Comparison of ENCODE assay signal across 1 cellular context in the genomic region with DNA sequence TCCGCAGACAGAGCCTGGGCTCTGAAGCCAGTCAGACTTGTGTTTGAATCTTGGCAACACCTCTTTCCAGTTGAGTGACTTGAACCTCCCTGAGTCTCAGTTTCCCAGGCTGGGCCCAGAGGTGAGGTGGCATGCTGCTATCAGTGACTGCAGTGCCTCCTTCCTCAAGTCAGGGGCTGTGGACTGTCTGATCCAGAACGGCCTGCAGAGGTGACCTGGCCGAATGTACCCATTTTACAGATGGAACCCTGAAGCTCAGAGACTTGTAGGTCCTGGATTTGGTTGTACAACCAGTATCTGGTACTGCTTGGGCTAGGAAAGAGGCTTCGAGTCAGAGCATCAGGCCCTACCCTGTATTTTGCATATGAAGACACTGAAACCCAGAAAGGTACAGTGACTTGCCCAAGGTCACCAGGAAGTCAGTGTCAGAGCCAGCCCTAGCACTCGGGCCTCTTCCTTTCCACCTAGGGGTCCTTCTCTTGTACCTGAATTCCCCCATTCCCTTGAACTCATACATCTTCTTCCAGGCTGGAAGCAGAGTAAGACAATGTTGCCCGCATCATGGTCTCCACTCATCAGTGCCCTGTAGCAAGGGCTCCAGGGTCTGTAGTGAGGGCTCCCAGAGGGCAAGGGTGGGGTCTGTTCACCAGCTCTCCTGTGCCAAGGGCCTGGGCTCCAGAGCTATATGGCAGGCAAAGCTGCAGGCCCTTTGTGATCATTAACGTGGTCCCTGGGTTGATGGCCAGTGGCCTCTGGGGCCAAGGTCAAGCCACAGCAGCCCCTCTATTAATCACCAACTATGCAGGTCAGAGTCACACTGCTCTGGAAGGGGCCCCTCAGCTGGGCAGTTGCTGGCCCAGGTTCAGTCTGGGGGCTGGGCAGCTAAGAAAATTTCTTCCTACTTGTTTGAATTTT.
TF ChIP-seq lines count a peak whose summit lies in the region.

No MANE protein-coding gene starts in this region.

TF ChIP-seq in HepG2, 621 proteins besides CTCF, POLR2A, EP300 and RAD21 (continued from another document and continues in another):
- TF ChIP-seq, protein P1, sequence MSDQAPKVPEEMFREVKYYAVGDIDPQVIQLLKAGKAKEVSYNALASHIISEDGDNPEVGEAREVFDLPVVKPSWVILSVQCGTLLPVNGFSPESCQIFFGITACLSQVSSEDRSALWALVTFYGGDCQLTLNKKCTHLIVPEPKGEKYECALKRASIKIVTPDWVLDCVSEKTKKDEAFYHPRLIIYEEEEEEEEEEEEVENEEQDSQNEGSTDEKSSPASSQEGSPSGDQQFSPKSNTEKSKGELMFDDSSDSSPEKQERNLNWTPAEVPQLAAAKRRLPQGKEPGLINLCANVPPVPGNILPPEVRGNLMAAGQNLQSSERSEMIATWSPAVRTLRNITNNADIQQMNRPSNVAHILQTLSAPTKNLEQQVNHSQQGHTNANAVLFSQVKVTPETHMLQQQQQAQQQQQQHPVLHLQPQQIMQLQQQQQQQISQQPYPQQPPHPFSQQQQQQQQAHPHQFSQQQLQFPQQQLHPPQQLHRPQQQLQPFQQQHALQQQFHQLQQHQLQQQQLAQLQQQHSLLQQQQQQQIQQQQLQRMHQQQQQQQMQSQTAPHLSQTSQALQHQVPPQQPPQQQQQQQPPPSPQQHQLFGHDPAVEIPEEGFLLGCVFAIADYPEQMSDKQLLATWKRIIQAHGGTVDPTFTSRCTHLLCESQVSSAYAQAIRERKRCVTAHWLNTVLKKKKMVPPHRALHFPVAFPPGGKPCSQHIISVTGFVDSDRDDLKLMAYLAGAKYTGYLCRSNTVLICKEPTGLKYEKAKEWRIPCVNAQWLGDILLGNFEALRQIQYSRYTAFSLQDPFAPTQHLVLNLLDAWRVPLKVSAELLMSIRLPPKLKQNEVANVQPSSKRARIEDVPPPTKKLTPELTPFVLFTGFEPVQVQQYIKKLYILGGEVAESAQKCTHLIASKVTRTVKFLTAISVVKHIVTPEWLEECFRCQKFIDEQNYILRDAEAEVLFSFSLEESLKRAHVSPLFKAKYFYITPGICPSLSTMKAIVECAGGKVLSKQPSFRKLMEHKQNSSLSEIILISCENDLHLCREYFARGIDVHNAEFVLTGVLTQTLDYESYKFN (CRISPR knock-in tag; conservative IDR thresholded peaks at IDR 0.05), result peak; percentile 99
- TF ChIP-seq, protein P2, sequence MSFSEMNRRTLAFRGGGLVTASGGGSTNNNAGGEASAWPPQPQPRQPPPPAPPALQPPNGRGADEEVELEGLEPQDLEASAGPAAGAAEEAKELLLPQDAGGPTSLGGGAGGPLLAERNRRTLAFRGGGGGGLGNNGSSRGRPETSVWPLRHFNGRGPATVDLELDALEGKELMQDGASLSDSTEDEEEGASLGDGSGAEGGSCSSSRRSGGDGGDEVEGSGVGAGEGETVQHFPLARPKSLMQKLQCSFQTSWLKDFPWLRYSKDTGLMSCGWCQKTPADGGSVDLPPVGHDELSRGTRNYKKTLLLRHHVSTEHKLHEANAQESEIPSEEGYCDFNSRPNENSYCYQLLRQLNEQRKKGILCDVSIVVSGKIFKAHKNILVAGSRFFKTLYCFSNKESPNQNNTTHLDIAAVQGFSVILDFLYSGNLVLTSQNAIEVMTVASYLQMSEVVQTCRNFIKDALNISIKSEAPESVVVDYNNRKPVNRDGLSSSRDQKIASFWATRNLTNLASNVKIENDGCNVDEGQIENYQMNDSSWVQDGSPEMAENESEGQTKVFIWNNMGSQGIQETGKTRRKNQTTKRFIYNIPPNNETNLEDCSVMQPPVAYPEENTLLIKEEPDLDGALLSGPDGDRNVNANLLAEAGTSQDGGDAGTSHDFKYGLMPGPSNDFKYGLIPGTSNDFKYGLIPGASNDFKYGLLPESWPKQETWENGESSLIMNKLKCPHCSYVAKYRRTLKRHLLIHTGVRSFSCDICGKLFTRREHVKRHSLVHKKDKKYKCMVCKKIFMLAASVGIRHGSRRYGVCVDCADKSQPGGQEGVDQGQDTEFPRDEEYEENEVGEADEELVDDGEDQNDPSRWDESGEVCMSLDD (CRISPR knock-in tag; IDR thresholded peaks at IDR 0.05; ENCODE audit: borderline replicate concordance), result peak; percentile 37; the same call in 1 of the 2 replicates
- TF ChIP-seq, protein P3, sequence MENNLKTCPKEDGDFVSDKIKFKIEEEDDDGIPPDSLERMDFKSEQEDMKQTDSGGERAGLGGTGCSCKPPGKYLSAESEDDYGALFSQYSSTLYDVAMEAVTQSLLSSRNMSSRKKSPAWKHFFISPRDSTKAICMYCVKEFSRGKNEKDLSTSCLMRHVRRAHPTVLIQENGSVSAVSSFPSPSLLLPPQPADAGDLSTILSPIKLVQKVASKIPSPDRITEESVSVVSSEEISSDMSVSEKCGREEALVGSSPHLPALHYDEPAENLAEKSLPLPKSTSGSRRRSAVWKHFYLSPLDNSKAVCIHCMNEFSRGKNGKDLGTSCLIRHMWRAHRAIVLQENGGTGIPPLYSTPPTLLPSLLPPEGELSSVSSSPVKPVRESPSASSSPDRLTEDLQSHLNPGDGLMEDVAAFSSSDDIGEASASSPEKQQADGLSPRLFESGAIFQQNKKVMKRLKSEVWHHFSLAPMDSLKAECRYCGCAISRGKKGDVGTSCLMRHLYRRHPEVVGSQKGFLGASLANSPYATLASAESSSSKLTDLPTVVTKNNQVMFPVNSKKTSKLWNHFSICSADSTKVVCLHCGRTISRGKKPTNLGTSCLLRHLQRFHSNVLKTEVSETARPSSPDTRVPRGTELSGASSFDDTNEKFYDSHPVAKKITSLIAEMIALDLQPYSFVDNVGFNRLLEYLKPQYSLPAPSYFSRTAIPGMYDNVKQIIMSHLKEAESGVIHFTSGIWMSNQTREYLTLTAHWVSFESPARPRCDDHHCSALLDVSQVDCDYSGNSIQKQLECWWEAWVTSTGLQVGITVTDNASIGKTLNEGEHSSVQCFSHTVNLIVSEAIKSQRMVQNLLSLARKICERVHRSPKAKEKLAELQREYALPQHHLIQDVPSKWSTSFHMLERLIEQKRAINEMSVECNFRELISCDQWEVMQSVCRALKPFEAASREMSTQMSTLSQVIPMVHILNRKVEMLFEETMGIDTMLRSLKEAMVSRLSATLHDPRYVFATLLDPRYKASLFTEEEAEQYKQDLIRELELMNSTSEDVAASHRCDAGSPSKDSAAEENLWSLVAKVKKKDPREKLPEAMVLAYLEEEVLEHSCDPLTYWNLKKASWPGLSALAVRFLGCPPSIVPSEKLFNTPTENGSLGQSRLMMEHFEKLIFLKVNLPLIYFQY (CRISPR knock-in tag; IDR thresholded peaks at IDR 0.05; ENCODE audit: borderline replicate concordance), result peak; percentile 58; the same call in 1 of the 2 replicates
- TF ChIP-seq TBX3 (IDR thresholded peaks at IDR 0.05; ENCODE audit: borderline replicate concordance) (peak; percentile 9; the same call in 1 of the 2 replicates), MED13 (CRISPR knock-in tag; IDR thresholded peaks at IDR 0.05) (peak; percentile 58; the same call in 1 of the 2 replicates), MLLT10 (CRISPR knock-in tag; IDR thresholded peaks at IDR 0.05) (no peak), CREM (IDR thresholded peaks at IDR 0.05) (peak; percentile 79; the same call in 1 of the 2 replicates), CREM (CRISPR knock-in tag; IDR thresholded peaks at IDR 0.05) (no peak), ZNF607 (CRISPR knock-in tag; IDR thresholded peaks at IDR 0.05; ENCODE audit: borderline replicate concordance) (peak; percentile 71; the same call in 1 of the 2 replicates), ZMYM4 (CRISPR knock-in tag; IDR thresholded peaks at IDR 0.05) (peak; percentile 76), FOSL1 (CRISPR knock-in tag; IDR thresholded peaks at IDR 0.05; ENCODE audit: borderline replicate concordance) (peak; percentile 67; the same call in 1 of the 2 replicates), ZNF326 (CRISPR knock-in tag; IDR thresholded peaks at IDR 0.05; ENCODE audit: borderline replicate concordance) (no peak), ZNF552 (CRISPR knock-in tag; IDR thresholded peaks at IDR 0.05; ENCODE audit: borderline replicate concordance) (no peak), AGO2 (optimal IDR thresholded peaks at IDR 0.05; ENCODE audit: low read depth, low read length) (peak; percentile 28), ZNF577 (CRISPR knock-in tag; IDR thresholded peaks at IDR 0.05; ENCODE audit: borderline replicate concordance, low read depth) (no peak), MEIS2 (CRISPR knock-in tag; IDR thresholded peaks at IDR 0.05) (peak; percentile 72; the same call in 1 of the 2 replicates), ZNF709 (CRISPR knock-in tag; IDR thresholded peaks at IDR 0.05) (no peak), KLF6 (CRISPR knock-in tag; IDR thresholded peaks at IDR 0.05) (no peak; the same call in 1 of the 2 replicates), DPF2 (CRISPR knock-in tag; IDR thresholded peaks at IDR 0.05; ENCODE audit: borderline replicate concordance, low read depth) (peak; percentile 79), TOE1 (CRISPR knock-in tag; IDR thresholded peaks at IDR 0.05) (peak; percentile 41; the same call in 1 of the 2 replicates), KDM2A (CRISPR knock-in tag; IDR thresholded peaks at IDR 0.05; ENCODE audit: borderline replicate concordance, low read depth) (peak; percentile 56; the same call in 1 of the 2 replicates), TAF1 (CRISPR knock-in tag; IDR thresholded peaks at IDR 0.05) (peak; percentile 43; the same call in 1 of the 2 replicates), LCORL (IDR thresholded peaks at IDR 0.05) (no peak), LCORL (CRISPR knock-in tag; IDR thresholded peaks at IDR 0.05) (peak; percentile 95), ZFP36L1 (CRISPR knock-in tag; IDR thresholded peaks at IDR 0.05) (0 out of 2 replicates have a peak, but pooled peaks have one; percentile 45), NCOR1 (IDR thresholded peaks at IDR 0.05; ENCODE audit: borderline replicate concordance, low read length) (peak; percentile 81), ZNF431 (CRISPR knock-in tag; IDR thresholded peaks at IDR 0.05; ENCODE audit: borderline replicate concordance, low read depth) (0 out of 2 replicates have a peak, but pooled peaks have one; percentile 40), MIER2 (CRISPR knock-in tag; IDR thresholded peaks at IDR 0.05) (peak; percentile 31; the same call in 1 of the 2 replicates), ZNF121 (CRISPR knock-in tag; IDR thresholded peaks at IDR 0.05) (0 out of 2 replicates have a peak, but pooled peaks have one; percentile 48), ZNF205 (CRISPR knock-in tag; IDR thresholded peaks at IDR 0.05) (peak; percentile 73), FOXP1 (IDR thresholded peaks at IDR 0.05) (no peak), FOXP1 (CRISPR knock-in tag; IDR thresholded peaks at IDR 0.05) (peak; percentile 77), CCDC6 (CRISPR knock-in tag; IDR thresholded peaks at IDR 0.05) (peak; percentile 59; the same call in 1 of the 2 replicates), CHD4 (IDR thresholded peaks at IDR 0.05; ENCODE audit: borderline replicate concordance, low read length) (peak; percentile 96; the same call in 1 of the 2 replicates), RBAK (CRISPR knock-in tag; IDR thresholded peaks at IDR 0.05) (0 out of 2 replicates have a peak, but pooled peaks have one; percentile 24)
- TF ChIP-seq, protein P4, sequence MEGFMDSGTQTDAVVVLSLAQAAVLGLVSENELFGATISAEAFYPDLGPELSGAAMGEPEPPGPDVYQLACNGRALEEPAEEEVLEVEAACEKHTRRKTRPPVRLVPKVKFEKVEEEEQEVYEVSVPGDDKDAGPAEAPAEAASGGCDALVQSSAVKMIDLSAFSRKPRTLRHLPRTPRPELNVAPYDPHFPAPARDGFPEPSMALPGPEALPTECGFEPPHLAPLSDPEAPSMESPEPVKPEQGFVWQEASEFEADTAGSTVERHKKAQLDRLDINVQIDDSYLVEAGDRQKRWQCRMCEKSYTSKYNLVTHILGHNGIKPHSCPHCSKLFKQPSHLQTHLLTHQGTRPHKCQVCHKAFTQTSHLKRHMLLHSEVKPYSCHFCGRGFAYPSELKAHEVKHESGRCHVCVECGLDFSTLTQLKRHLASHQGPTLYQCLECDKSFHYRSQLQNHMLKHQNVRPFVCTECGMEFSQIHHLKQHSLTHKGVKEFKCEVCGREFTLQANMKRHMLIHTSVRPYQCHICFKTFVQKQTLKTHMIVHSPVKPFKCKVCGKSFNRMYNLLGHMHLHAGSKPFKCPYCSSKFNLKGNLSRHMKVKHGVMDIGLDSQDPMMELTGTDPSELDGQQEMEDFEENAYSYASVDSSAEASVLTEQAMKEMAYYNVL (CRISPR knock-in tag; IDR thresholded peaks at IDR 0.05; ENCODE audit: borderline replicate concordance), result peak; percentile 45; the same call in 1 of the 2 replicates
- TF ChIP-seq, protein P5, sequence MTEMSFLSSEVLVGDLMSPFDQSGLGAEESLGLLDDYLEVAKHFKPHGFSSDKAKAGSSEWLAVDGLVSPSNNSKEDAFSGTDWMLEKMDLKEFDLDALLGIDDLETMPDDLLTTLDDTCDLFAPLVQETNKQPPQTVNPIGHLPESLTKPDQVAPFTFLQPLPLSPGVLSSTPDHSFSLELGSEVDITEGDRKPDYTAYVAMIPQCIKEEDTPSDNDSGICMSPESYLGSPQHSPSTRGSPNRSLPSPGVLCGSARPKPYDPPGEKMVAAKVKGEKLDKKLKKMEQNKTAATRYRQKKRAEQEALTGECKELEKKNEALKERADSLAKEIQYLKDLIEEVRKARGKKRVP (CRISPR knock-in tag; IDR thresholded peaks at IDR 0.05), result peak in 1 of 2 experiments; percentile 60; a peak in 1 of 4 replicates
- TF ChIP-seq, protein P6, sequence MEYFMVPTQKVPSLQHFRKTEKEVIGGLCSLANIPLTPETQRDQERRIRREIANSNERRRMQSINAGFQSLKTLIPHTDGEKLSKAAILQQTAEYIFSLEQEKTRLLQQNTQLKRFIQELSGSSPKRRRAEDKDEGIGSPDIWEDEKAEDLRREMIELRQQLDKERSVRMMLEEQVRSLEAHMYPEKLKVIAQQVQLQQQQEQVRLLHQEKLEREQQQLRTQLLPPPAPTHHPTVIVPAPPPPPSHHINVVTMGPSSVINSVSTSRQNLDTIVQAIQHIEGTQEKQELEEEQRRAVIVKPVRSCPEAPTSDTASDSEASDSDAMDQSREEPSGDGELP (IDR thresholded peaks at IDR 0.05; ENCODE audit: borderline replicate concordance, low read depth), result peak; percentile 95
- TF ChIP-seq, protein P7, sequence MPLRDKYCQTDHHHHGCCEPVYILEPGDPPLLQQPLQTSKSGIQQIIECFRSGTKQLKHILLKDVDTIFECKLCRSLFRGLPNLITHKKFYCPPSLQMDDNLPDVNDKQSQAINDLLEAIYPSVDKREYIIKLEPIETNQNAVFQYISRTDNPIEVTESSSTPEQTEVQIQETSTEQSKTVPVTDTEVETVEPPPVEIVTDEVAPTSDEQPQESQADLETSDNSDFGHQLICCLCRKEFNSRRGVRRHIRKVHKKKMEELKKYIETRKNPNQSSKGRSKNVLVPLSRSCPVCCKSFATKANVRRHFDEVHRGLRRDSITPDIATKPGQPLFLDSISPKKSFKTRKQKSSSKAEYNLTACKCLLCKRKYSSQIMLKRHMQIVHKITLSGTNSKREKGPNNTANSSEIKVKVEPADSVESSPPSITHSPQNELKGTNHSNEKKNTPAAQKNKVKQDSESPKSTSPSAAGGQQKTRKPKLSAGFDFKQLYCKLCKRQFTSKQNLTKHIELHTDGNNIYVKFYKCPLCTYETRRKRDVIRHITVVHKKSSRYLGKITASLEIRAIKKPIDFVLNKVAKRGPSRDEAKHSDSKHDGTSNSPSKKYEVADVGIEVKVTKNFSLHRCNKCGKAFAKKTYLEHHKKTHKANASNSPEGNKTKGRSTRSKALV (CRISPR knock-in tag; IDR thresholded peaks at IDR 0.05), result 0 out of 2 replicates have a peak, but pooled peaks have one; percentile 31
- TF ChIP-seq, protein P8, sequence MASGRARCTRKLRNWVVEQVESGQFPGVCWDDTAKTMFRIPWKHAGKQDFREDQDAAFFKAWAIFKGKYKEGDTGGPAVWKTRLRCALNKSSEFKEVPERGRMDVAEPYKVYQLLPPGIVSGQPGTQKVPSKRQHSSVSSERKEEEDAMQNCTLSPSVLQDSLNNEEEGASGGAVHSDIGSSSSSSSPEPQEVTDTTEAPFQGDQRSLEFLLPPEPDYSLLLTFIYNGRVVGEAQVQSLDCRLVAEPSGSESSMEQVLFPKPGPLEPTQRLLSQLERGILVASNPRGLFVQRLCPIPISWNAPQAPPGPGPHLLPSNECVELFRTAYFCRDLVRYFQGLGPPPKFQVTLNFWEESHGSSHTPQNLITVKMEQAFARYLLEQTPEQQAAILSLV (CRISPR knock-in tag; IDR thresholded peaks at IDR 0.05; ENCODE audit: borderline replicate concordance), result 0 out of 2 replicates have a peak, but pooled peaks have one; percentile 29
